10 cellular contexts compared by ENCODE assay signal in the genomic region with DNA sequence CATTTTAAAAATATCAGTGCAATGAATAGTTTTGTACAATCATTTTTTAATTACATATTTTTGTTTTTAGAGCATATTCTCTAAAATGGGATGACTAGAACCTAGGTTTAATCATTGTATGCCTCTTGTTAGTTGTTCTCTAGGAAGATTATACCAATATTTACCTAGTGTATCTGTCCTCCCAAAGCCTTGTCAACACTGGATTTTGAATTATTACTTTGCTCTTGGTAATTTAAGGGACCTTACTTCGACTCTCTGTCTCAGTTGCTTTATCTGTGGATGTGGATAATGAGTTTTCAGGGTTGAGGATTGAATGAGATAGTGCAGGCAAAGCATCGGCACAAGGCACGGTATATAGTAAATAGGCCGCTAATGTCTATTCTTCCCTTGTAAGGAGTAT. TPM values are rescaled to one million over a fixed set of nuclear protein-coding genes. Genes with fewer than 3 reads are reported as not detected.
"Had no signal": no experiment of that assay in that cellular context is flagged by ENCODE, and none has a peak within 500 bp of the region (broad histone marks: within the 10 kb centered on the region; RNA-seq: fewer than 3 reads in every experiment).

No MANE protein-coding gene starts in this region.

- H3K9ac ChIP-seq: GM23248 had no signal

- H3K4me1 ChIP-seq: HAP-1 had no signal

- H3K27ac Mint-ChIP-seq: H9, HFFc6 had no signal

- ATAC-seq: HCT116 had no signal

- H3K27ac ChIP-seq: GM23248 had no signal

- DNase-seq: GM23248, GOT3, H7, H9, HCEC 1CT, HFFc6 had no signal

- H3K9me3 Mint-ChIP-seq: H9, HFFc6 had no signal

- H3K4me3 Mint-ChIP-seq: H9, HFFc6 had no signal

- H3K4me3 ChIP-seq: GM23248, HAP-1 had no signal

- FAIRE-seq: H1 had no signal

- H2AFZ ChIP-seq: GM23248 had no signal

- H3K36me3 ChIP-seq: HAP-1 had no signal

- H3K9me3 ChIP-seq: HAP-1 had no signal

RNA-seq across cellular contexts. Expression of a gene that starts 10.9 kb away (rescaled TPM):
- total RNA-seq: GM23248, H4, HFFc6 had no signal
- polyA plus RNA-seq: GM23248 had no signal
